22 cellular contexts compared by ENCODE assay signal in the genomic region with DNA sequence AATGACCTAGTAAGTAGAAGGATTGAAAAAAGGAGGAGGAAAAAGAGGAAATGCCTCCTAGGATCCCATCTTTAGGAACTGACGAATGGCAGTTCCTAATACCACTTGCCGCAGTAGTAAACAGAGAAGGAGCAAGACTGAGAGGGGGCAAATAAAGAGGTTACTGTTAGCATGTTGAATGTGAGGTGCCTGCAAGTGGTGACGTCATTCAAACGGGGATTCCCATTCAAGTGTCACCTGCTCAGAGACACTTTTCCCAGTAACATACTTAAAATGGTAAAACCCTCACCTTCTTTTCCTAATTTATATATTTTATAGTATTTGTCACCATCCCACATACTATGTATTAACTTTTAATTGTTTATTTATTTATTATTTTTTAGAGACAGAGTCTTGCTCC.
DNase-seq lines count a peak whose midpoint lies in the region; ATAC-seq, FAIRE-seq and TF ChIP-seq lines count a peak whose summit lies in the region.
"Had no signal": no experiment of that assay in that cellular context is flagged by ENCODE, and none has a peak within 500 bp of the region (broad histone marks: within the 10 kb centered on the region; RNA-seq: fewer than 3 reads in every experiment).

No MANE protein-coding gene starts in this region.

- FAIRE-seq in GM12878 (lab: Jason Lieb, UNC), result no peak
- FAIRE-seq: GM12891, H1, HTR-8/SVneo had no signal

- H3K4me3 ChIP-seq in GM12878 (no peak overlapping the region), prostate gland (no peak overlapping the region)
- H3K4me3 ChIP-seq: BLaER1 had no signal

- no peaks in the 10 kb centered on the region for H3K9me3 Mint-ChIP-seq in activated T-cell treated with anti-CD3 and anti-CD28 coated beads, Interleukin-2, amount 50 U/mL, for 4 hours
- H3K9me3 Mint-ChIP-seq: CD4-positive, alpha-beta memory T cell; IgD-negative memory B cell had no signal

- no peak overlapping the region for H3K4me2 ChIP-seq in GM12878 (ENCODE audit: control insufficient read depth, insufficient read depth)
- H3K4me2 ChIP-seq: BLaER1 had no signal

- no peaks in the 10 kb centered on the region for H3K79me2 ChIP-seq in GM12878 (ENCODE audit: control insufficient read depth, insufficient read depth, low read length)

- no peaks in the 10 kb centered on the region for H3K4me1 Mint-ChIP-seq in activated T-cell treated with anti-CD3 and anti-CD28 coated beads, Interleukin-2, amount 50 U/mL, for 4 hours (ENCODE audit: low read depth)
- H3K4me1 Mint-ChIP-seq: CD14-positive monocyte, H9 had no signal

- POLR2A ChIA-PET in GM12878 (lab: Charles Lee), result no interaction called here

- ATAC-seq in GM18868 (IDR thresholded peaks at IDR 0.05; ENCODE audit: unreplicated experiment) (peak; percentile 72), HG02610 (IDR thresholded peaks at IDR 0.05; ENCODE audit: unreplicated experiment) (peak; percentile 40), GM12878 (peak; percentile 66)
- ATAC-seq in activated T-cell treated with anti-CD3 and anti-CD28 coated beads, Interleukin-2, amount 50 U/mL, for 4 hours, result no peak

- H3K9ac ChIP-seq in GM12878 (ENCODE audit: control insufficient read depth, insufficient read depth, low read length), result no peak overlapping the region
- H3K9ac ChIP-seq: BLaER1 had no signal

- intact Hi-C loops in GM12878 (cut with micrococcal nuclease; ENCODE audit: unreplicated experiment) (no loop called here), prostate gland (cut with DNase I) (no loop called here)

- H3K36me3 ChIP-seq in GM12878 (ENCODE audit: control insufficient read depth in 2 of 2, insufficient read depth in 2 of 2, low read length in 1 of 2), result no peaks in the 10 kb centered on the region
- no peaks in the 10 kb centered on the region for H3K36me3 ChIP-seq in prostate gland
- H3K36me3 ChIP-seq: BLaER1 had no signal

- H3K4me1 ChIP-seq in GM12878 (ENCODE audit: control insufficient read depth, insufficient read depth, low read length), result no peaks in the 10 kb centered on the region
- no peaks in the 10 kb centered on the region for H3K4me1 ChIP-seq in prostate gland (replicated peaks)
- H3K4me1 ChIP-seq: BLaER1 had no signal

- 29% methylated on average over 4 of the region's 4 CpGs for WGBS in GM12878 (ENCODE audit: insufficient coverage, insufficient replicate concordance, low lambda C conversion rate, missing lambda C conversion rate)
- 96% methylated on average over 4 of the region's 4 CpGs for WGBS in prostate gland

- no peak overlapping the region for H2AFZ ChIP-seq in GM12878 (ENCODE audit: control insufficient read depth, low read depth, low read length)

- H4K20me1 ChIP-seq in GM12878 (ENCODE audit: control insufficient read depth, insufficient read depth), result no peaks in the 10 kb centered on the region
- H4K20me1 ChIP-seq: BLaER1 had no signal

- no peak for TF ChIP-seq RAD21 in GM12878 (IDR thresholded peaks at IDR 0.05; ENCODE audit: insufficient read depth, low read depth, low read length)

- no peaks in the 10 kb centered on the region for H3K27me3 Mint-ChIP-seq in activated T-cell treated with anti-CD3 and anti-CD28 coated beads, Interleukin-2, amount 50 U/mL, for 4 hours (ENCODE audit: low read depth)

- no peak overlapping the region for H3K4me3 Mint-ChIP-seq in activated T-cell treated with anti-CD3 and anti-CD28 coated beads, Interleukin-2, amount 50 U/mL, for 4 hours
- H3K4me3 Mint-ChIP-seq: CD14-positive monocyte; CD4-positive, alpha-beta memory T cell; H9; IgD-negative memory B cell had no signal

- TF ChIP-seq POLR2A in GM12878 (IDR thresholded peaks at IDR 0.05; ENCODE audit: low read depth, low read length) (no peak), prostate gland (IDR thresholded peaks at IDR 0.05) (no peak)

- CTCF ChIA-PET in GM12878 (lab: Yijun Ruan, JAX), result interaction anchor here (1.2 kb wide), 1 partner anchor 9 kb away, joined by 3 read pairs; no protein-coding TSS in a partner anchor

- RAD21 ChIA-PET in GM12878 (lab: Charles Lee; ENCODE audit: unreplicated experiment), result no interaction called here

- TF ChIP-seq CTCF in GM12878 (IDR thresholded peaks at IDR 0.05 in 2 of 3, conservative IDR thresholded peaks at IDR 0.05 in 1 of 3; ENCODE audit: control insufficient read depth in 2 of 3, extremely low read depth in 1 of 3, insufficient read depth in 1 of 3, low read depth in 3 of 3, low read length in 3 of 3) (no peak), prostate gland (IDR thresholded peaks at IDR 0.05) (no peak)

- H3K27me3 ChIP-seq in GM12878 (replicated peaks in 1 of 2; ENCODE audit: control insufficient read depth in 2 of 2, insufficient read depth in 2 of 2, low read length in 1 of 2) (no peaks in the 10 kb centered on the region; a peak in 2 of 4 replicates), prostate gland (replicated peaks; ENCODE audit: insufficient read depth) (no peaks in the 10 kb centered on the region)
- H3K27me3 ChIP-seq: BLaER1 had no signal

- H3K27ac ChIP-seq in GM12878 (ENCODE audit: control insufficient read depth, insufficient read depth) (no peak overlapping the region), prostate gland (no peak overlapping the region)
- H3K27ac ChIP-seq: BLaER1 had no signal

- H3K9me3 ChIP-seq in GM12878 (replicated peaks; ENCODE audit: control insufficient read depth, insufficient read depth, low read length) (no peaks in the 10 kb centered on the region), prostate gland (no peaks in the 10 kb centered on the region)
- H3K9me3 ChIP-seq: BLaER1 had no signal

- in situ Hi-C loops in GM12878 (cut with MboI), result no loop called here

- SMC1A ChIA-PET in GM12878 (lab: Charles Lee; ENCODE audit: uncharacterized antibody, unreplicated experiment), result no interaction called here

- no TSS peak for BruUV-seq in GM12878 (replicated peaks; lab: Mats Ljungman, UMichigan)

- no peaks in the 10 kb centered on the region for H3K36me3 Mint-ChIP-seq in activated T-cell treated with anti-CD3 and anti-CD28 coated beads, Interleukin-2, amount 50 U/mL, for 4 hours (ENCODE audit: insufficient read depth)
- H3K36me3 Mint-ChIP-seq: CD14-positive monocyte; CD4-positive, alpha-beta memory T cell; IgD-negative memory B cell had no signal

- peak; percentile 21 for DNase-seq in Daoy (ENCODE audit: low read depth)
- no peak for DNase-seq in GM12878 (ENCODE audit: low read depth, low spot score)
- DNase-seq in DMS79 treated with DMSO at 0.1 percent for 48 hours (lab: John Stamatoyannopoulos, UW), result no peak
- DNase-seq in occipital lobe (lab: John Stamatoyannopoulos, UW), result no peak
- no peak for DNase-seq in activated T-cell treated with anti-CD3 and anti-CD28 coated beads, Interleukin-2, amount 50 U/mL, for 4 hours
- DNase-seq in prostate gland (ENCODE audit: low spot score), result no peak
- DNase-seq: 8988T; CD4-positive, alpha-beta memory T cell; DMS153; DMS79; EL; H9; Kasumi-1; KG1 had no signal

- no peak for TF ChIP-seq EP300 in GM12878 (IDR thresholded peaks at IDR 0.05; ENCODE audit: borderline replicate concordance in 1 of 2, control insufficient read depth in 1 of 2, low read depth in 2 of 2, low read length in 2 of 2)

TF ChIP-seq in GM12878, 131 proteins besides CTCF, POLR2A, EP300 and RAD21 (continues in another document):
- peak; percentile 93 for TF ChIP-seq ATF7 (IDR thresholded peaks at IDR 0.05; ENCODE audit: low read depth)
- TF ChIP-seq HCFC1 (IDR thresholded peaks at IDR 0.05; ENCODE audit: low read length), result no peak
- TF ChIP-seq, protein P1, sequence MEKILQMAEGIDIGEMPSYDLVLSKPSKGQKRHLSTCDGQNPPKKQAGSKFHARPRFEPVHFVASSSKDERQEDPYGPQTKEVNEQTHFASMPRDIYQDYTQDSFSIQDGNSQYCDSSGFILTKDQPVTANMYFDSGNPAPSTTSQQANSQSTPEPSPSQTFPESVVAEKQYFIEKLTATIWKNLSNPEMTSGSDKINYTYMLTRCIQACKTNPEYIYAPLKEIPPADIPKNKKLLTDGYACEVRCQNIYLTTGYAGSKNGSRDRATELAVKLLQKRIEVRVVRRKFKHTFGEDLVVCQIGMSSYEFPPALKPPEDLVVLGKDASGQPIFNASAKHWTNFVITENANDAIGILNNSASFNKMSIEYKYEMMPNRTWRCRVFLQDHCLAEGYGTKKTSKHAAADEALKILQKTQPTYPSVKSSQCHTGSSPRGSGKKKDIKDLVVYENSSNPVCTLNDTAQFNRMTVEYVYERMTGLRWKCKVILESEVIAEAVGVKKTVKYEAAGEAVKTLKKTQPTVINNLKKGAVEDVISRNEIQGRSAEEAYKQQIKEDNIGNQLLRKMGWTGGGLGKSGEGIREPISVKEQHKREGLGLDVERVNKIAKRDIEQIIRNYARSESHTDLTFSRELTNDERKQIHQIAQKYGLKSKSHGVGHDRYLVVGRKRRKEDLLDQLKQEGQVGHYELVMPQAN (conservative IDR thresholded peaks at IDR 0.05), result no peak
- no peak for TF ChIP-seq BMI1 (IDR thresholded peaks at IDR 0.05; ENCODE audit: borderline replicate concordance)
- 0 out of 2 replicates have a peak, but pooled peaks have one; percentile 52 for TF ChIP-seq CREM (IDR thresholded peaks at IDR 0.05; ENCODE audit: low read depth)
- TF ChIP-seq RAD51 (IDR thresholded peaks at IDR 0.05), result no peak
- no peak for TF ChIP-seq MEF2A (IDR thresholded peaks at IDR 0.05; ENCODE audit: insufficient read depth, low read depth, low read length)
- TF ChIP-seq JUND (IDR thresholded peaks at IDR 0.05; ENCODE audit: low read depth, low read length), result 0 out of 2 replicates have a peak, but pooled peaks have one; percentile 31
- no peak for TF ChIP-seq ZSCAN29 (IDR thresholded peaks at IDR 0.05)

Comparison
In these comparisons a context has a peak if more than half of its experiments do, and no peak if none do; other contexts are left out.
1. ATAC-seq: peak in GM18868 (single experiment), HG02610 (single experiment) and GM12878 (single experiment); none in activated T-cell treated with anti-CD3 and anti-CD28 coated beads, Interleukin-2, amount 50 U/mL, for 4 hours (0 of 2).